ENCODE assay signal across 8 cellular contexts in the genomic region with DNA sequence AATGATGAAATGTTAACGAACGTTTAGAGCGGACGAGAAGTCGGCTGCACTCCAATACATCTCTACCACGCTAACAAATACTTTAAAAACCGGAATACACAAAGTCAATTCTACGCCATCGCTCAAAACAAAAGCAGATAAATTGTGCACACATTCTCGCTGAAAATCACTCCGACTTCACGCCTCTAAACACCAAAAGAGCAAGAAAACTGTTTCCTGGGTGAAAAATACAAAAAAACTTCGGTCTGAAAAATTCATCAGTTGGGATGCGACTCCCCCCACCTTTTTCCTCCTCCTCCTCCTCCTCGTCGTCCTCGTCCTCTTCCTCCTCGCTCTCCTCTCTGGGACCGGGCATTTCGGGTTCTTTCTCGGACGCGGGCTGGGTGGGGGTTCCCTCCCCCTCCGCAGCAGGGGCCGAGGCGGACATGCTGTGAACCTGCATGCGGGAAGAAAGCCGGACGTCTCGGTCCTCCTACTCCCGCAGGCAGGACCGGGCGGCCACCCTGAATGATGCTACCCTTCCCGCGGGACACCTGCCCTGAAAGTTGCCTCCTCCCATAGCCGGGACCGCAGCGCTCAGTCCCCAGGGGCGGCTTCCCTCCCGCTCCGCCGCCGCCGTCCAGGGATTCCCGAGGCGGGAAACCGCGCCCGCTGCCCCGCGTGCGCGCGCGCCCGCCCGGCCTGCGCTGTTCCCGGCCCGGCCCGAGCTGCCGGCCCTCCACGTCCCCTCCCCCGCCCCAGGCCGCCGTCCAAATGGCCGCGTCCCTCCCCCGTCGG. TPM values are rescaled to one million over a fixed set of nuclear protein-coding genes. Genes with fewer than 3 reads are reported as not detected.
A peak's percentile ranks its signal among the peaks of the same experiment; 100 is the strongest.
DNase-seq lines count a peak whose midpoint lies in the region; ATAC-seq and TF ChIP-seq lines count a peak whose summit lies in the region.

No MANE protein-coding gene starts in this region.

- peak; percentile 1 for ATAC-seq in GM18517 (IDR thresholded peaks at IDR 0.05; ENCODE audit: unreplicated experiment)
- ATAC-seq in HG03103 (IDR thresholded peaks at IDR 0.05; ENCODE audit: low read depth, unreplicated experiment) = peak; percentile 10

- no peaks in the 10 kb centered on the region for H3K36me3 ChIP-seq in right atrium auricular region

- H3K27ac ChIP-seq in angular gyrus (ENCODE audit: low read depth, low read length) (peak overlapping the region; percentile 78), right atrium auricular region (peak overlapping the region; percentile 98 to 99)

- peak overlapping the region; percentile 80 to 87 for H3K4me3 ChIP-seq in right atrium auricular region

- H3K4me1 ChIP-seq in right atrium auricular region = peaks cover 0 to 40% of the 10 kb centered on the region in 2 donors

- no peaks in the 10 kb centered on the region for H3K9me3 ChIP-seq in right atrium auricular region

- H3K27me3 ChIP-seq in right atrium auricular region = no peaks in the 10 kb centered on the region

- TF ChIP-seq CTCF in AG09319 (IDR thresholded peaks at IDR 0.05; ENCODE audit: low read depth, low read length) (no peak), right atrium auricular region (IDR thresholded peaks at IDR 0.05) (no peak)

- DNase-seq in AG09319 (ENCODE audit: extremely low read depth, low read depth) (peak; percentile 28), OCI-M1 (lab: John Stamatoyannopoulos, UW) (peak; percentile 63), right atrium auricular region (ENCODE audit: low spot score) (peak; percentile 63), pons (ENCODE audit: low spot score) (peak; percentile 57), GM19240 (ENCODE audit: insufficient read length, low spot score) (no peak)

RNA-seq across cellular contexts. Expression of gene DEK, which starts 0.6 kb away (rescaled TPM):
- 100 to 1,000 TPM in 1 of 2 donors, 10 to 100 TPM in 1; 94.7 to 109 TPM for total RNA-seq in right atrium auricular region
